1 cellular context compared by ENCODE assay signal in genomic region chr14:22871200-22871961, GRCh38.
TF ChIP-seq lines count a peak whose summit lies in the region.

TSS of gene LRP10 (plus strand) at chr14:22871740. CDS start at chr14:22872304, 564 bp downstream.

TF ChIP-seq in H1, 55 proteins besides CTCF, POLR2A, EP300 and RAD21:
- TF ChIP-seq NRF1 (IDR thresholded peaks at IDR 0.05; ENCODE audit: low read depth, low read length) = no peak
- TF ChIP-seq PHF8 (conservative IDR thresholded peaks at IDR 0.05; ENCODE audit: low read depth, low read length) = 0 out of 2 replicates have a peak, but pooled peaks have one; percentile 1
- TF ChIP-seq KDM4A (IDR thresholded peaks at IDR 0.05; ENCODE audit: low read depth, low read length, severe bottlenecking) = peak; percentile 66
- TF ChIP-seq SRF (IDR thresholded peaks at IDR 0.05; ENCODE audit: low read depth, low read length) = no peak
- peak; percentile 89 for TF ChIP-seq ASH2L (IDR thresholded peaks at IDR 0.05; ENCODE audit: low read length)
- TF ChIP-seq RXRA (IDR thresholded peaks at IDR 0.05; ENCODE audit: insufficient read depth, low read depth, low read length) = no peak
- no peak for TF ChIP-seq GABPA (IDR thresholded peaks at IDR 0.05; ENCODE audit: borderline replicate concordance, insufficient read depth, low read length)
- no peak for TF ChIP-seq SIX5 (IDR thresholded peaks at IDR 0.05; ENCODE audit: low read depth, low read length)
- peak in 1 of 2 experiments; percentile 86; a peak in 1 of 4 replicates for TF ChIP-seq SIN3A (conservative IDR thresholded peaks at IDR 0.05 in 1 of 2, IDR thresholded peaks at IDR 0.05 in 1 of 2; ENCODE audit: low read depth in 1 of 2, low read length in 2 of 2)
- no peak for TF ChIP-seq MAFK (IDR thresholded peaks at IDR 0.05; ENCODE audit: low read depth, low read length)
- no peak for TF ChIP-seq EZH2 (IDR thresholded peaks at IDR 0.05; ENCODE audit: low read depth, low read length, severe bottlenecking)
- TF ChIP-seq SP2 (IDR thresholded peaks at IDR 0.05; ENCODE audit: low read length) = no peak
- no peak for TF ChIP-seq SUZ12 (IDR thresholded peaks at IDR 0.05; ENCODE audit: low read length)
- no peak for TF ChIP-seq JUN (IDR thresholded peaks at IDR 0.05; ENCODE audit: low read depth, low read length)
- no peak for TF ChIP-seq RNF2 (IDR thresholded peaks at IDR 0.05; ENCODE audit: borderline replicate concordance, low read depth, low read length, missing control alignments, poor library complexity, severe bottlenecking)
- no peak for TF ChIP-seq SAP30 (IDR thresholded peaks at IDR 0.05; ENCODE audit: insufficient read depth, insufficient replicate concordance, low read length)
- TF ChIP-seq POU5F1 (IDR thresholded peaks at IDR 0.05; ENCODE audit: low read depth, low read length) = no peak
- no peak for TF ChIP-seq BACH1 (IDR thresholded peaks at IDR 0.05; ENCODE audit: low read length)
- TF ChIP-seq FOSL1 (IDR thresholded peaks at IDR 0.05; ENCODE audit: insufficient read depth, low read depth, low read length) = no peak
- TF ChIP-seq TCF12 (IDR thresholded peaks at IDR 0.05; ENCODE audit: low read depth, low read length) = no peak
- TF ChIP-seq CHD2 (IDR thresholded peaks at IDR 0.05; ENCODE audit: low read length) = peak; percentile 14; the same call in 1 of the 2 replicates
- no peak for TF ChIP-seq NANOG (IDR thresholded peaks at IDR 0.05; ENCODE audit: insufficient read depth, low read depth, low read length, poor library complexity, severe bottlenecking)
- no peak for TF ChIP-seq RFX5 (IDR thresholded peaks at IDR 0.05; ENCODE audit: borderline replicate concordance, low read depth, low read length)
- no peak for TF ChIP-seq POLR2AphosphoS5 (IDR thresholded peaks at IDR 0.05; ENCODE audit: low read depth, low read length)
- peak; percentile 28 for TF ChIP-seq CTBP2 (IDR thresholded peaks at IDR 0.05; ENCODE audit: borderline replicate concordance, insufficient read depth, insufficient read length, low read length)
- no peak; a peak in 1 of 4 replicates for TF ChIP-seq HDAC2 (IDR thresholded peaks at IDR 0.05; ENCODE audit: borderline replicate concordance in 1 of 2, low read depth in 2 of 2, low read length in 2 of 2)
- TF ChIP-seq SIRT6 (IDR thresholded peaks at IDR 0.05; ENCODE audit: low read length) = no peak
- no peak for TF ChIP-seq ZNF274 (IDR thresholded peaks at IDR 0.05; ENCODE audit: borderline replicate concordance, extremely low read depth, low read length)
- peak; percentile 88 for TF ChIP-seq CHD7 (IDR thresholded peaks at IDR 0.05; ENCODE audit: insufficient replicate concordance, low read length)
- no peak for TF ChIP-seq TEAD4 (IDR thresholded peaks at IDR 0.05; ENCODE audit: low read depth, low read length)
- TF ChIP-seq CHD1 (IDR thresholded peaks at IDR 0.05; ENCODE audit: low read depth, low read length) = no peak
- TF ChIP-seq EGR1 (IDR thresholded peaks at IDR 0.05; ENCODE audit: borderline replicate concordance, low read depth, low read length) = 0 out of 2 replicates have a peak, but pooled peaks have one; percentile 37
- TF ChIP-seq ATF2 (IDR thresholded peaks at IDR 0.05; ENCODE audit: low read length) = no peak
- TF ChIP-seq GTF2F1 (IDR thresholded peaks at IDR 0.05; ENCODE audit: borderline replicate concordance, low read depth, low read length) = 0 out of 2 replicates have a peak, but pooled peaks have one; percentile 37
- TF ChIP-seq BCL11A (IDR thresholded peaks at IDR 0.05; ENCODE audit: low read depth in 2 of 2, low read length in 2 of 2) = no peak
- TF ChIP-seq TBP (IDR thresholded peaks at IDR 0.05; ENCODE audit: low read depth, low read length) = peak; percentile 52; the same call in 1 of the 2 replicates
- no peak for TF ChIP-seq CBX8 (IDR thresholded peaks at IDR 0.05; ENCODE audit: borderline replicate concordance, low read depth, low read length)
- no peak; the same call in 1 of the 2 replicates for TF ChIP-seq SP1 (IDR thresholded peaks at IDR 0.05; ENCODE audit: low read depth, low read length)
- no peak for TF ChIP-seq BRCA1 (IDR thresholded peaks at IDR 0.05; ENCODE audit: low read depth, low read length)
- no peak for TF ChIP-seq TAF7 (optimal IDR thresholded peaks at IDR 0.05; ENCODE audit: borderline replicate concordance, low read depth, low read length)
- no peak; the same call in 1 of the 2 replicates for TF ChIP-seq CREB1 (IDR thresholded peaks at IDR 0.05)
- TF ChIP-seq KDM5A (IDR thresholded peaks at IDR 0.05; ENCODE audit: low read length) = no peak
- TF ChIP-seq ATF3 (IDR thresholded peaks at IDR 0.05; ENCODE audit: insufficient read depth, low read depth, low read length) = no peak
- no peak for TF ChIP-seq JUND (IDR thresholded peaks at IDR 0.05; ENCODE audit: low read length)
- TF ChIP-seq E2F6 (IDR thresholded peaks at IDR 0.05) = no peak
- no peak for TF ChIP-seq HDAC6 (IDR thresholded peaks at IDR 0.05; ENCODE audit: low read depth, low read length)
- TF ChIP-seq CBX5 (IDR thresholded peaks at IDR 0.05; ENCODE audit: low read depth, low read length) = no peak
- TF ChIP-seq USF2 (IDR thresholded peaks at IDR 0.05; ENCODE audit: low read length) = no peak
- TF ChIP-seq YY1 (IDR thresholded peaks at IDR 0.05; ENCODE audit: low read depth, low read length) = no peak
- TF ChIP-seq KDM1A (IDR thresholded peaks at IDR 0.05; ENCODE audit: borderline replicate concordance, low read length) = peak; percentile 51; the same call in 1 of the 2 replicates
- no peak for TF ChIP-seq MAX (IDR thresholded peaks at IDR 0.05)
- TF ChIP-seq CEBPB (IDR thresholded peaks at IDR 0.05; ENCODE audit: low read depth, low read length) = no peak
- TF ChIP-seq RBBP5 (IDR thresholded peaks at IDR 0.05; ENCODE audit: borderline replicate concordance, low read depth, low read length) = peak; percentile 92
- TF ChIP-seq TAF1 (IDR thresholded peaks at IDR 0.05; ENCODE audit: low read depth, low read length) = peak; percentile 47; the same call in 1 of the 2 replicates
- no peak for TF ChIP-seq SP4 (IDR thresholded peaks at IDR 0.05; ENCODE audit: low read length)
